In the genomic region with DNA sequence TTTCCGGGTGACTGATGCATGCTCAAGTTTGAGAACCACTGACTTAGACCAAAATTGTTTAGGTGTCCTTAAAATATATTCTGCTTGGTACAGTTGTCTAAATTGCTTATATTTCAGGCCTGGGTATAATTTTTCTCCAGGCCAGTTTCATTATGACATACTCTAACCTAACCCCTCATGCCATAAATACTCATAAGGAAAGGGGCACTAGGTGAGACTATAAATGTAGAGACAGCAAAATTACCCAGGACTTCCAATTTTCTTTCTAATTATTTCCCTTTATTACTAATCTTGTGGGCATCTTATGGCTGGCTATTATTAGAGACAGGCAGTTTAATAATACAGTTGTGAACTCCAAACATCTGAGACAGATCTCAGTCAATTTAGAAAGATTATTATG, we compare ENCODE assay signal across 14 cellular contexts.
DNase-seq lines count a peak whose midpoint lies in the region; ATAC-seq and TF ChIP-seq lines count a peak whose summit lies in the region.
"Had no signal": no experiment of that assay in that cellular context is flagged by ENCODE, and none has a peak within 500 bp of the region (broad histone marks: within the 10 kb centered on the region; RNA-seq: fewer than 3 reads in every experiment).

No MANE protein-coding gene starts in this region.

- no peak overlapping the region for H3K4me3 ChIP-seq in CD8-positive, alpha-beta memory T cell (ENCODE audit: low read length)
- H3K4me3 ChIP-seq: cardiac muscle cell had no signal

- TF ChIP-seq CTCF in osteocyte (IDR thresholded peaks at IDR 0.05) = no peak

- no peaks in the 10 kb centered on the region for H3K4me1 Mint-ChIP-seq in osteocyte (ENCODE audit: unreplicated experiment)
- peaks cover 0 to 11% (median 0%) of the 10 kb centered on the region in 3 donors for H3K4me1 Mint-ChIP-seq in CD8-positive, alpha-beta memory T cell

- DNase-seq in osteocyte (ENCODE audit: extremely low spot score, unreplicated experiment) (no peak), NCI-H526 (lab: John Stamatoyannopoulos, UW) (no peak), NCI-H1417 (lab: John Stamatoyannopoulos, UW) (no peak)
- DNase-seq in CD8-positive, alpha-beta memory T cell = no peak
- DNase-seq: activated CD4-positive, alpha-beta T cell treated with anti-CD3 and anti-CD28 coated beads for 1 hour; activated gamma-delta T cell treated with Interleukin-2 at 50 U/mL for 16 hours; AML-193; NCI-H2029; nucleus accumbens had no signal

- CTCF ChIA-PET in CD8-positive, alpha-beta memory T cell (lab: Charles Lee) = no interaction called here

- no peaks in the 10 kb centered on the region for H3K36me3 ChIP-seq in CD8-positive, alpha-beta memory T cell (ENCODE audit: insufficient read depth, low read length)
- H3K36me3 ChIP-seq: cardiac muscle cell had no signal

- ATAC-seq in GM18520 (IDR thresholded peaks at IDR 0.05; ENCODE audit: unreplicated experiment) (peak; percentile 67), GM21381 (IDR thresholded peaks at IDR 0.05; ENCODE audit: unreplicated experiment) (peak; percentile 55), HG02938 (IDR thresholded peaks at IDR 0.05; ENCODE audit: unreplicated experiment) (peak; percentile 52), HG03520 (IDR thresholded peaks at IDR 0.05; ENCODE audit: unreplicated experiment) (peak; percentile 61)

- H3K36me3 Mint-ChIP-seq in osteocyte (ENCODE audit: unreplicated experiment) = no peaks in the 10 kb centered on the region
- no peaks in the 10 kb centered on the region for H3K36me3 Mint-ChIP-seq in CD8-positive, alpha-beta memory T cell

- no peaks in the 10 kb centered on the region for H3K4me1 ChIP-seq in CD8-positive, alpha-beta memory T cell (ENCODE audit: insufficient read depth, low read length)

- no peak overlapping the region for H3K27ac ChIP-seq in CD8-positive, alpha-beta memory T cell (ENCODE audit: low read depth, low read length)
- H3K27ac ChIP-seq: cardiac muscle cell had no signal

- no peak overlapping the region for H3K27ac Mint-ChIP-seq in osteocyte (ENCODE audit: unreplicated experiment)
- no peak overlapping the region for H3K27ac Mint-ChIP-seq in CD8-positive, alpha-beta memory T cell

- no peaks in the 10 kb centered on the region for H3K27me3 ChIP-seq in CD8-positive, alpha-beta memory T cell (ENCODE audit: insufficient read depth, low read length, poor library complexity, severe bottlenecking)
- H3K27me3 ChIP-seq: cardiac muscle cell had no signal

- peaks cover 16% of the 10 kb centered on the region for H3K9me3 Mint-ChIP-seq in osteocyte (ENCODE audit: unreplicated experiment)
- H3K9me3 Mint-ChIP-seq in CD8-positive, alpha-beta memory T cell = no peaks in the 10 kb centered on the region

- POLR2A ChIA-PET in CD8-positive, alpha-beta memory T cell (lab: Charles Lee) = no interaction called here

- no peaks in the 10 kb centered on the region for H3K27me3 Mint-ChIP-seq in osteocyte (ENCODE audit: unreplicated experiment)
- peaks cover 12 to 15% of the 10 kb centered on the region in 2 donors for H3K27me3 Mint-ChIP-seq in CD8-positive, alpha-beta memory T cell

- H3K4me3 Mint-ChIP-seq in osteocyte (ENCODE audit: unreplicated experiment) = no peak overlapping the region
- no peak overlapping the region for H3K4me3 Mint-ChIP-seq in CD8-positive, alpha-beta memory T cell

- H3K9me3 ChIP-seq in CD8-positive, alpha-beta memory T cell (ENCODE audit: low read length) = no peaks in the 10 kb centered on the region
